ENCODE assay signal across 29 cellular contexts in genomic region chr2:126177479-126177878, GRCh38.
A peak's percentile ranks its signal among the peaks of the same experiment; 100 is the strongest.
DNase-seq lines count a peak whose midpoint lies in the region; TF ChIP-seq lines count a peak whose summit lies in the region.
"Had no signal": no experiment of that assay in that cellular context is flagged by ENCODE, and none has a peak within 500 bp of the region (broad histone marks: within the 10 kb centered on the region; RNA-seq: fewer than 3 reads in every experiment).

No MANE protein-coding gene starts in this region.

- H3K79me2 ChIP-seq in neural cell (replicated peaks; ENCODE audit: insufficient read depth, low read length): no peaks in the 10 kb centered on the region

- no peaks in the 10 kb centered on the region for H3K27me3 Mint-ChIP-seq in endodermal cell (ENCODE audit: insufficient read depth)
- H3K27me3 Mint-ChIP-seq: B cell; CD4-positive, alpha-beta memory T cell; CD4-positive, alpha-beta T cell; CD4-positive, CD25-positive, alpha-beta regulatory T cell; CD8-positive, alpha-beta memory T cell had no signal

- H3K4me3 Mint-ChIP-seq in endodermal cell: no peak overlapping the region
- H3K4me3 Mint-ChIP-seq: B cell; CD14-positive monocyte; CD4-positive, alpha-beta memory T cell; CD4-positive, alpha-beta T cell; CD4-positive, CD25-positive, alpha-beta regulatory T cell; CD8-positive, alpha-beta memory T cell; CD8-positive, alpha-beta T cell had no signal

- H3K27me3 ChIP-seq in neural cell (ENCODE audit: insufficient read depth, low read depth, low read length): no peaks in the 10 kb centered on the region
- H3K27me3 ChIP-seq in endodermal cell (ENCODE audit: control insufficient read depth, insufficient read depth, low read length, poor library complexity, severe bottlenecking): no peaks in the 10 kb centered on the region
- H3K27me3 ChIP-seq: BE2C; BLaER1; BLaER1 treated with 17β-estradiol and CSF1 and Interleukin-3, amounts not matched to agents 10 nM and 100 nM had no signal

- no peaks in the 10 kb centered on the region for H3K4me1 Mint-ChIP-seq in endodermal cell
- H3K4me1 Mint-ChIP-seq: B cell; CD14-positive monocyte; CD4-positive, alpha-beta memory T cell; CD4-positive, CD25-positive, alpha-beta regulatory T cell; CD8-positive, alpha-beta memory T cell had no signal

- no peak overlapping the region for H2AFZ ChIP-seq in neural cell (ENCODE audit: low read depth, low read length)

- H3K9me3 ChIP-seq in neural cell (ENCODE audit: low read length): no peaks in the 10 kb centered on the region
- no peaks in the 10 kb centered on the region for H3K9me3 ChIP-seq in endodermal cell (ENCODE audit: control insufficient read depth, low read length)
- H3K9me3 ChIP-seq: BE2C; BLaER1; BLaER1 treated with 17β-estradiol and CSF1 and Interleukin-3, amounts not matched to agents 10 nM and 100 nM; Caco-2 had no signal

- 93 to 100% methylated on average over 2 of the region's 2 CpGs for WGBS in endodermal cell (ENCODE audit: insufficient coverage in 1 of 2, insufficient read length in 1 of 2), 2 experiments

- no peak for TF ChIP-seq CTCF in neural cell (IDR thresholded peaks at IDR 0.05; ENCODE audit: poor library complexity, severe bottlenecking)
- TF ChIP-seq CTCF in endodermal cell (conservative IDR thresholded peaks at IDR 0.05): no peak

- H3K4me1 ChIP-seq in endodermal cell (ENCODE audit: control insufficient read depth, insufficient read depth, low read length): no peaks in the 10 kb centered on the region
- H3K4me1 ChIP-seq: A549, BE2C had no signal

- H3K27ac ChIP-seq in neural cell (ENCODE audit: low read length): peak overlapping the region; percentile 11
- no peak overlapping the region for H3K27ac ChIP-seq in endodermal cell (ENCODE audit: low read depth, low read length)
- H3K27ac ChIP-seq: 22Rv1; A549; BLaER1; BLaER1 treated with 17β-estradiol and CSF1 and Interleukin-3, amounts not matched to agents 10 nM and 100 nM; C4-2B had no signal

- DNase-seq in endodermal cell: no peak
- DNase-seq: 8988T; ACHN; AML-193; BE2C; C1 segment of cervical spinal cord; Caco-2; Calu3; CD4-positive, alpha-beta memory T cell; CD4-positive, alpha-beta T cell; CD4-positive, CD25-positive, alpha-beta regulatory T cell; CD8-positive, alpha-beta memory T cell; CD8-positive, alpha-beta T cell; COR-L47; DMS 273 treated with DMSO at 0.1 percent for 48 hours; DMS153; DMS53; DMS79; DMS79 treated with DMSO at 0.1 percent for 48 hours; DND-41; EL had no signal

- H3K36me3 Mint-ChIP-seq in endodermal cell (ENCODE audit: low read depth): no peaks in the 10 kb centered on the region
- H3K36me3 Mint-ChIP-seq: CD14-positive monocyte; CD4-positive, alpha-beta memory T cell; CD4-positive, CD25-positive, alpha-beta regulatory T cell; CD8-positive, alpha-beta memory T cell; CD8-positive, alpha-beta T cell had no signal

- H3K4me3 ChIP-seq in neural cell (ENCODE audit: low read length): no peak overlapping the region
- no peak overlapping the region for H3K4me3 ChIP-seq in endodermal cell (ENCODE audit: low read length)
- H3K4me3 ChIP-seq: A549; BLaER1; BLaER1 treated with 17β-estradiol and CSF1 and Interleukin-3, amounts not matched to agents 10 nM and 100 nM had no signal

- no peaks in the 10 kb centered on the region for H3K9me2 ChIP-seq in neural cell (ENCODE audit: insufficient read depth, low read length)

- no peaks in the 10 kb centered on the region for H3F3A ChIP-seq in neural cell (ENCODE audit: insufficient read depth, low read length, poor library complexity, severe bottlenecking)

- H3K36me3 ChIP-seq in neural cell (ENCODE audit: insufficient read depth, low read length) (no peaks in the 10 kb centered on the region), endodermal cell (ENCODE audit: control insufficient read depth, insufficient read depth, low read length) (no peaks in the 10 kb centered on the region)
- H3K36me3 ChIP-seq: BE2C; BLaER1; BLaER1 treated with 17β-estradiol and CSF1 and Interleukin-3, amounts not matched to agents 10 nM and 100 nM had no signal

- H3K27ac Mint-ChIP-seq in endodermal cell: no peak overlapping the region
- H3K27ac Mint-ChIP-seq: B cell; CD14-positive monocyte; CD4-positive, alpha-beta memory T cell; CD4-positive, alpha-beta T cell; CD4-positive, CD25-positive, alpha-beta regulatory T cell; CD8-positive, alpha-beta memory T cell; CD8-positive, alpha-beta T cell had no signal

- no peaks in the 10 kb centered on the region for H4K20me1 ChIP-seq in neural cell (ENCODE audit: insufficient read depth)
- H4K20me1 ChIP-seq: BLaER1; BLaER1 treated with 17β-estradiol and CSF1 and Interleukin-3, amounts not matched to agents 10 nM and 100 nM had no signal

- no peak overlapping the region for H3K9ac ChIP-seq in neural cell (ENCODE audit: low read length)
- no peak overlapping the region for H3K9ac ChIP-seq in endodermal cell (ENCODE audit: extremely low read depth, low read length, poor library complexity, severe bottlenecking)
- H3K9ac ChIP-seq: BLaER1; BLaER1 treated with 17β-estradiol and CSF1 and Interleukin-3, amounts not matched to agents 10 nM and 100 nM had no signal

- H3K4me2 ChIP-seq in neural cell (ENCODE audit: low read length): no peak overlapping the region
- H3K4me2 ChIP-seq: A549; BLaER1; BLaER1 treated with 17β-estradiol and CSF1 and Interleukin-3, amounts not matched to agents 10 nM and 100 nM had no signal

- TF ChIP-seq RAD21 in neural cell (conservative IDR thresholded peaks at IDR 0.05): peak; percentile 14

- TF ChIP-seq EP300 in neural cell (conservative IDR thresholded peaks at IDR 0.05; ENCODE audit: poor library complexity, severe bottlenecking): no peak

- no peaks in the 10 kb centered on the region for H3K9me3 Mint-ChIP-seq in endodermal cell
- H3K9me3 Mint-ChIP-seq: CD4-positive, alpha-beta T cell; CD8-positive, alpha-beta T cell had no signal

TF ChIP-seq in neural cell, 6 proteins besides CTCF, POLR2A, EP300 and RAD21:
- no peak for TF ChIP-seq SMC3 (conservative IDR thresholded peaks at IDR 0.05; ENCODE audit: poor library complexity)
- no peak for TF ChIP-seq TAF1 (IDR thresholded peaks at IDR 0.05; ENCODE audit: low read depth)
- TF ChIP-seq POLR2AphosphoS5 (IDR thresholded peaks at IDR 0.05): peak; percentile 58
- no peak for TF ChIP-seq EZH2 (IDR thresholded peaks at IDR 0.05; ENCODE audit: borderline replicate concordance, insufficient read depth, low read length, poor library complexity, severe bottlenecking)
- peak; percentile 72 for TF ChIP-seq REST (IDR thresholded peaks at IDR 0.05; ENCODE audit: borderline replicate concordance)
